10 cellular contexts compared by ENCODE assay signal in genomic region chr2:236550701-236551465, GRCh38. TPM values are rescaled to one million over a fixed set of nuclear protein-coding genes. Genes with fewer than 3 reads are reported as not detected.
DNase-seq lines count a peak whose midpoint lies in the region; ATAC-seq, FAIRE-seq and TF ChIP-seq lines count a peak whose summit lies in the region.
"Had no signal": no experiment of that assay in that cellular context is flagged by ENCODE, and none has a peak within 500 bp of the region (broad histone marks: within the 10 kb centered on the region; RNA-seq: fewer than 3 reads in every experiment).

No MANE protein-coding gene starts in this region.

- no peaks in the 10 kb centered on the region for H3K79me2 ChIP-seq in HepG2 (ENCODE audit: insufficient read depth, low read length)

- no peak for FAIRE-seq in HepG2 (lab: Jason Lieb, UNC)
- no peak for FAIRE-seq in kidney (lab: Jason Lieb, UNC)

- H3K9me3 Mint-ChIP-seq in activated T-cell treated with anti-CD3 and anti-CD28 coated beads, Interleukin-2, amount 50 U/mL, for 72 hours = peaks cover 7 to 10% of the 10 kb centered on the region in 2 donors

- peak in 1 of 2 donors; percentile 29 for ATAC-seq in activated T-cell treated with anti-CD3 and anti-CD28 coated beads, Interleukin-2, amount 50 U/mL, for 72 hours (replicated peaks in 1 of 2)
- ATAC-seq in GM21619 (IDR thresholded peaks at IDR 0.05; ENCODE audit: unreplicated experiment) = peak; percentile 46
- peak; percentile 49 for ATAC-seq in HG03457 (IDR thresholded peaks at IDR 0.05; ENCODE audit: unreplicated experiment)
- no peak for ATAC-seq in HepG2

- 34% methylated on average over 13 of the region's 13 CpGs for WGBS in HepG2 (ENCODE audit: low lambda C conversion rate)

- no peak overlapping the region for H3K4me2 ChIP-seq in HepG2 (ENCODE audit: low read depth, low read length)

- CTCF ChIA-PET in HepG2 (lab: Yijun Ruan, JAX; ENCODE audit: low intra/inter-chr PET ratio, low total read pairs) = no interaction called here

- H3K4me3 ChIP-seq in neuron (ENCODE audit: low read length) (peak overlapping the region; percentile 19), HepG2 (replicated peaks in 1 of 3; ENCODE audit: insufficient read depth in 1 of 3, low read depth in 2 of 3, low read length in 3 of 3) (no peak overlapping the region), kidney (ENCODE audit: low read length in 2 of 2) (no peak overlapping the region)
- H3K4me3 ChIP-seq: SJCRH30 had no signal

- no peak overlapping the region for H3K9ac ChIP-seq in HepG2 (ENCODE audit: insufficient read depth, low read depth, low read length)
- no peak overlapping the region for H3K9ac ChIP-seq in kidney (ENCODE audit: low read length in 2 of 2)

- peak; percentile 36 to 49 for DNase-seq in activated T-cell treated with anti-CD3 and anti-CD28 coated beads, Interleukin-2, amount 50 U/mL, for 72 hours
- DNase-seq in activated T-cell treated with anti-CD3 and anti-CD28 coated beads, Interleukin-2, amount 50 U/mL, for 48 hours = no peak
- DNase-seq in NCI-H1436 (lab: John Stamatoyannopoulos, UW) = no peak
- DNase-seq in HepG2 (ENCODE audit: low spot score) = no peak
- no peak for DNase-seq in kidney
- DNase-seq: SJCRH30 had no signal

- no peaks in the 10 kb centered on the region for H3K36me3 ChIP-seq in neuron (ENCODE audit: insufficient read depth, low read length)
- no peaks in the 10 kb centered on the region for H3K36me3 ChIP-seq in HepG2 (replicated peaks in 1 of 2; ENCODE audit: control insufficient read depth in 1 of 2, insufficient read depth in 2 of 2, low read length in 2 of 2)
- H3K36me3 ChIP-seq in kidney (ENCODE audit: control insufficient read depth in 1 of 2, insufficient read depth in 2 of 2, low read length in 2 of 2) = no peaks in the 10 kb centered on the region
- H3K36me3 ChIP-seq: SJCRH30 had no signal

- H3K4me1 ChIP-seq in neuron (ENCODE audit: insufficient read depth, low read length) (peaks cover 23% of the 10 kb centered on the region), HepG2 (ENCODE audit: insufficient read depth, low read length) (no peaks in the 10 kb centered on the region), kidney (ENCODE audit: control insufficient read depth in 1 of 2, insufficient read depth in 1 of 2, low read depth in 1 of 2, low read length in 2 of 2) (no peaks in the 10 kb centered on the region)

- BruUV-seq in HepG2 (replicated peaks; lab: Mats Ljungman, UMichigan) = no TSS peak

- in situ Hi-C loops in HepG2 (cut with HindIII; ENCODE audit: extremely low pct_ligation_motif_present, low pct_unique_long_range_greater_than_20kb) = no loop called here

- H4K20me1 ChIP-seq in HepG2 (ENCODE audit: insufficient read depth, low read length) = no peaks in the 10 kb centered on the region

- TF ChIP-seq CTCF in HepG2 (CRISPR knock-in tag; IDR thresholded peaks at IDR 0.05) (no peak), kidney (IDR thresholded peaks at IDR 0.05; ENCODE audit: borderline replicate concordance, extremely low read depth, insufficient read depth) (no peak)

- no peak overlapping the region for H2AFZ ChIP-seq in neuron (ENCODE audit: low read depth, low read length)
- no peak overlapping the region for H2AFZ ChIP-seq in HepG2 (ENCODE audit: low read length)

- H3K27ac ChIP-seq in HepG2 (ENCODE audit: extremely low read length, insufficient read depth, low read length) = no peak overlapping the region
- H3K27ac ChIP-seq in kidney (ENCODE audit: low read depth in 2 of 2, low read length in 2 of 2) = no peak overlapping the region
- H3K27ac ChIP-seq: SJCRH30 had no signal

- intact Hi-C loops in HepG2 (cut with micrococcal nuclease; ENCODE audit: unreplicated experiment) (no loop called here), kidney (cut with DNase I) (no loop called here)

- H3K27ac Mint-ChIP-seq in activated T-cell treated with anti-CD3 and anti-CD28 coated beads, Interleukin-2, amount 50 U/mL, for 72 hours = peak overlapping the region; percentile 30

- no peak for TF ChIP-seq POLR2A in HepG2 (IDR thresholded peaks at IDR 0.05; ENCODE audit: insufficient read depth in 1 of 2, low read depth in 2 of 2, low read length in 2 of 2)

- no peaks in the 10 kb centered on the region for H3K27me3 ChIP-seq in neuron (ENCODE audit: insufficient read depth, low read length)
- peaks cover 0 to 35% of the 10 kb centered on the region in 2 experiments; a peak in 4 of 5 replicates for H3K27me3 ChIP-seq in HepG2 (ENCODE audit: control insufficient read depth in 1 of 2, insufficient read depth in 2 of 2, low read length in 2 of 2)
- H3K27me3 ChIP-seq: SJCRH30 had no signal

- TF ChIP-seq RAD21 in HepG2 (CRISPR knock-in tag; IDR thresholded peaks at IDR 0.05) = no peak

- TF ChIP-seq EP300 in HepG2 (IDR thresholded peaks at IDR 0.05; ENCODE audit: low read depth in 2 of 2, low read length in 2 of 2) (no peak), HepG2 (CRISPR knock-in tag; IDR thresholded peaks at IDR 0.05; ENCODE audit: borderline replicate concordance) (no peak)

- H3K27me3 Mint-ChIP-seq in activated T-cell treated with anti-CD3 and anti-CD28 coated beads, Interleukin-2, amount 50 U/mL, for 72 hours (ENCODE audit: low read depth) = peaks cover 1% of the 10 kb centered on the region

- H3K36me3 Mint-ChIP-seq in activated T-cell treated with anti-CD3 and anti-CD28 coated beads, Interleukin-2, amount 50 U/mL, for 72 hours (ENCODE audit: insufficient read depth in 2 of 2) = peaks cover 13 to 30% of the 10 kb centered on the region in 2 donors

- H3K9me3 ChIP-seq in neuron (ENCODE audit: low read length) (peaks cover 5% of the 10 kb centered on the region), HepG2 (ENCODE audit: low read length) (no peaks in the 10 kb centered on the region), kidney (ENCODE audit: control insufficient read depth in 1 of 2, low read length in 2 of 2) (peaks cover 0 to 9% of the 10 kb centered on the region in 2 donors)

- POLR2A ChIA-PET in HepG2 (lab: Yijun Ruan, JAX) = no interaction called here

- H3K4me3 Mint-ChIP-seq in activated T-cell treated with anti-CD3 and anti-CD28 coated beads, Interleukin-2, amount 50 U/mL, for 72 hours = peak overlapping the region; percentile 41 to 57
- H3K4me3 Mint-ChIP-seq: mesothelial cell of epicardium had no signal

- peaks cover 99% of the 10 kb centered on the region for H3K4me1 Mint-ChIP-seq in activated T-cell treated with anti-CD3 and anti-CD28 coated beads, Interleukin-2, amount 50 U/mL, for 72 hours (ENCODE audit: low read depth)

TF ChIP-seq in HepG2, 621 proteins besides CTCF, POLR2A, EP300 and RAD21 (continues in another document):
- TF ChIP-seq IRF9 (CRISPR knock-in tag; IDR thresholded peaks at IDR 0.05; ENCODE audit: borderline replicate concordance) (no peak), ZNF704 (CRISPR knock-in tag; IDR thresholded peaks at IDR 0.05; ENCODE audit: borderline replicate concordance) (no peak)

RNA-seq across cellular contexts. Expression of gene ACKR3, which starts 18.7 kb away (rescaled TPM):
- 1 to 10 TPM in 1 of 2 donors, under 1 TPM in 1; 0.83 to 1.0 TPM for total RNA-seq in activated T-cell treated with anti-CD3 and anti-CD28 coated beads, Interleukin-2, amount 50 U/mL, for 72 hours
- total RNA-seq in HepG2 (2016; rRNA removed; fragmentation: Illumina TruSeq; extraction: Trizol) = not detected in 2 replicates
- total RNA-seq in HepG2 (2016; cell fraction: cytosol; rRNA removed; fragmentation: Illumina TruSeq; extraction: Trizol; ENCODE audit: low read depth) = not detected in 2 replicates
- not detected in 2 replicates for total RNA-seq in HepG2 (2016; cell fraction: insoluble cytoplasmic fraction; rRNA removed; fragmentation: Illumina TruSeq; extraction: Trizol)
- total RNA-seq in HepG2 (2016; cell fraction: membrane; rRNA removed; fragmentation: Illumina TruSeq; extraction: Trizol) = not detected in 2 replicates
- not detected in 2 replicates for total RNA-seq in HepG2 (2016; cell fraction: nucleus; rRNA removed; fragmentation: Illumina TruSeq; extraction: Trizol)
- 0.04 TPM in 1 of 2 replicates, not detected in the other for polyA plus RNA-seq in HepG2 (2011; rRNA removed)
- 0.03 TPM in 1 of 2 replicates, not detected in the other for polyA plus RNA-seq in HepG2 (2011; cell fraction: cytosol; rRNA removed)
- 0.23 TPM in 1 of 2 replicates, not detected in the other for polyA plus RNA-seq in HepG2 (2011; cell fraction: nucleus; rRNA removed)
- not detected in 2 replicates for polyA plus RNA-seq in HepG2 (2012)
- polyA plus RNA-seq in HepG2 (2016; cell fraction: cytosol; fragmentation: Illumina TruSeq; extraction: Trizol; ENCODE audit: low read depth) = not detected in 2 replicates
- polyA plus RNA-seq in HepG2 (2016; cell fraction: insoluble cytoplasmic fraction; fragmentation: Illumina TruSeq; extraction: Trizol; ENCODE audit: low read depth) = not detected in 2 replicates
- polyA plus RNA-seq in HepG2 (2016; cell fraction: membrane; fragmentation: Illumina TruSeq; extraction: Trizol; ENCODE audit: low read depth) = not detected in 2 replicates
- not detected in 2 replicates for polyA plus RNA-seq in HepG2 (2016; cell fraction: nucleus; fragmentation: Illumina TruSeq; extraction: Trizol; ENCODE audit: insufficient read depth, low read depth)
- polyA minus RNA-seq in HepG2 (2011; rRNA and poly(A)+ RNA removed; ENCODE audit: low replicate concordance) = 9.1 TPM in 1 of 2 replicates, not detected in the other
- polyA minus RNA-seq in HepG2 (2011; cell fraction: cytosol; rRNA and poly(A)+ RNA removed) = not detected in 2 replicates
- not detected in 2 replicates for polyA minus RNA-seq in HepG2 (2011; cell fraction: nucleus; rRNA and poly(A)+ RNA removed)
- 8.7 TPM for total RNA-seq in kidney
- 6.9 TPM for polyA plus RNA-seq in kidney (ENCODE audit: insufficient read depth, low read depth, low replicate concordance)

Comparison
In these comparisons a context has a peak if more than half of its experiments do, and no peak if none do; other contexts are left out.
1. DNase-seq: peak in activated T-cell treated with anti-CD3 and anti-CD28 coated beads, Interleukin-2, amount 50 U/mL, for 72 hours (2 of 2); none in activated T-cell treated with anti-CD3 and anti-CD28 coated beads, Interleukin-2, amount 50 U/mL, for 48 hours (0 of 2), NCI-H1436 (single experiment), HepG2 (single experiment) and kidney (single experiment).